ENCODE assay signal across 2 cellular contexts in genomic region chr5:103428923-103429322, GRCh38.
TF ChIP-seq lines count a peak whose summit lies in the region.

No MANE protein-coding gene starts in this region.

TF ChIP-seq in SK-N-SH, 30 proteins besides CTCF, POLR2A, EP300 and RAD21 (continued from another document):
- TF ChIP-seq, protein P1, sequence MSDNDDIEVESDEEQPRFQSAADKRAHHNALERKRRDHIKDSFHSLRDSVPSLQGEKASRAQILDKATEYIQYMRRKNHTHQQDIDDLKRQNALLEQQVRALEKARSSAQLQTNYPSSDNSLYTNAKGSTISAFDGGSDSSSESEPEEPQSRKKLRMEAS (IDR thresholded peaks at IDR 0.05; ENCODE audit: low read depth) = no peak
- TF ChIP-seq MXI1 (IDR thresholded peaks at IDR 0.05; ENCODE audit: low read depth, low read length) = no peak

TF ChIP-seq in SK-N-SH treated with all-trans-retinoic acid at 6 μM for 48 hours, 23 proteins besides CTCF, POLR2A, EP300 and RAD21 (continued from another document):
- TF ChIP-seq CSRNP3 (CRISPR knock-in tag; IDR thresholded peaks at IDR 0.05) (no peak), TCF4 (CRISPR knock-in tag; IDR thresholded peaks at IDR 0.05; ENCODE audit: borderline replicate concordance) (no peak)
